Comparison of ENCODE assay signal across 13 cellular contexts in the genomic region with DNA sequence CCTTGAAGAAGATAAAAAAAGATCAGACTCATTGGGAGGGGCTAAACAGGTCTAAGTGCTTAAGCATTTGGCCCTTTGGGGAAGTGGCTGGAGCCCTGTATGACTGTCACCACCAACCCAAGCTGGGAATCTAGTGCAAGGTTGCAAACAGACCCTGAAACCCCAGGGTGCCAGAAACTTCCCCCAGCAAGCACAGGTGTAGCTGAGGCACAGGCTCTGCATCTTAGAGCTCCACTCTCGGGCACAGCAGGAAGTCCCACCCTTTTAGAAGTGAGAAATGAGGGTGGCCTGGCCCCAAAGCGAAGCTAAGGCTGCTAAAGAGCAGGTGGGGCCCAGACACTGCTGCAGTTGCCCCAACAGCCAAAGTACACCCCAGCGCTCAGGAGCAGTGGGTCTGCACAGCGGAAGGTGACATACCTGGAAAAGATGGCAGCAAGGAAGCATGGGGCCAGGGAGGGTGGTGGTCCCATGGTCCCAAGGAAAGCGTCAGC. TPM values are rescaled to one million over a fixed set of nuclear protein-coding genes. Genes with fewer than 3 reads are reported as not detected.
DNase-seq lines count a peak whose midpoint lies in the region; ATAC-seq and TF ChIP-seq lines count a peak whose summit lies in the region.
"Had no signal": no experiment of that assay in that cellular context is flagged by ENCODE, and none has a peak within 500 bp of the region (broad histone marks: within the 10 kb centered on the region; RNA-seq: fewer than 3 reads in every experiment).

No MANE protein-coding gene starts in this region.

- no peak for TF ChIP-seq CTCF in CD8-positive, alpha-beta T cell (IDR thresholded peaks at IDR 0.05)

- ATAC-seq in CD8-positive, alpha-beta T cell = peak; percentile 52
- peak; percentile 83 for ATAC-seq in GM19395 (IDR thresholded peaks at IDR 0.05; ENCODE audit: unreplicated experiment)
- ATAC-seq in HG03342 (IDR thresholded peaks at IDR 0.05; ENCODE audit: unreplicated experiment) = peak; percentile 74
- no peak for ATAC-seq in GM21423 (IDR thresholded peaks at IDR 0.05; ENCODE audit: unreplicated experiment)
- ATAC-seq in Right ventricle myocardium inferior = no peak
- ATAC-seq: HCT116 had no signal

- CTCF ChIA-PET in CD8-positive, alpha-beta T cell (lab: Charles Lee) = interaction anchor here (0.6 to 5.2 kb wide), 5 partner anchors 9 to 55 kb away, joined by 3 to 28 read pairs (median 4); no protein-coding TSS in a partner anchor

- H3K4me1 Mint-ChIP-seq in CD8-positive, alpha-beta T cell (ENCODE audit: low read depth) = peaks cover 21% of the 10 kb centered on the region
- peaks cover 16% of the 10 kb centered on the region for H3K4me1 Mint-ChIP-seq in activated naive CD8-positive, alpha-beta T cell (ENCODE audit: low read depth)

- no peaks in the 10 kb centered on the region for H3K27me3 Mint-ChIP-seq in CD8-positive, alpha-beta T cell (ENCODE audit: low read depth)
- no peaks in the 10 kb centered on the region for H3K27me3 Mint-ChIP-seq in activated naive CD8-positive, alpha-beta T cell
- H3K27me3 Mint-ChIP-seq: CD4-positive, alpha-beta memory T cell had no signal

- no peaks in the 10 kb centered on the region for H3K9me3 ChIP-seq in CD8-positive, alpha-beta T cell (ENCODE audit: low read length)

- peak overlapping the region; percentile 90 for H3K27ac Mint-ChIP-seq in CD8-positive, alpha-beta T cell
- peak overlapping the region; percentile 70 for H3K27ac Mint-ChIP-seq in activated naive CD8-positive, alpha-beta T cell
- H3K27ac Mint-ChIP-seq: neural progenitor cell had no signal

- no peaks in the 10 kb centered on the region for H3K36me3 ChIP-seq in CD8-positive, alpha-beta T cell (ENCODE audit: insufficient read depth, low read length)
- H3K36me3 ChIP-seq: neural progenitor cell had no signal

- H3K4me3 Mint-ChIP-seq in CD8-positive, alpha-beta T cell = peak overlapping the region; percentile 49
- H3K4me3 Mint-ChIP-seq in activated naive CD8-positive, alpha-beta T cell = no peak overlapping the region
- H3K4me3 Mint-ChIP-seq: CD4-positive, alpha-beta memory T cell; neural progenitor cell had no signal

- intact Hi-C loops in CD8-positive, alpha-beta T cell (cut with DNase I, micrococcal nuclease) = loop anchor here (2.0 to 10.0 kb wide), 2 partner anchors 30 to 242 kb away; a partner anchor contains a TSS
- intact Hi-C loops in Right ventricle myocardium inferior (cut with DNase I) = no loop called here

- POLR2A ChIA-PET in CD8-positive, alpha-beta T cell (lab: Charles Lee) = interaction anchor here (1.7 kb wide), 1 partner anchor 9 kb away, joined by 5 read pairs; no protein-coding TSS in a partner anchor

- no peaks in the 10 kb centered on the region for H3K36me3 Mint-ChIP-seq in CD8-positive, alpha-beta T cell
- no peaks in the 10 kb centered on the region for H3K36me3 Mint-ChIP-seq in activated naive CD8-positive, alpha-beta T cell
- H3K36me3 Mint-ChIP-seq: CD4-positive, alpha-beta memory T cell; neural progenitor cell had no signal

- peak in 4 of 7 experiments; percentile 33 to 63 (median 39) for DNase-seq in CD8-positive, alpha-beta T cell
- no peak for DNase-seq in NCI-H187 treated with DMSO at 0.1 percent for 48 hours (lab: John Stamatoyannopoulos, UW)
- no peak for DNase-seq in stimulated activated CD4-positive, alpha-beta T cell treated with anti-CD3 and anti-CD28 coated beads, Interleukin-4, amount 100 ng/mL, for 24 hours
- DNase-seq in Right ventricle myocardium inferior (ENCODE audit: missing footprints) = no peak
- DNase-seq: CD4-positive, alpha-beta memory T cell; NCI-H2081 treated with DMSO at 0.1 percent for 48 hours had no signal

- no peak overlapping the region for H3K4me3 ChIP-seq in CD8-positive, alpha-beta T cell (ENCODE audit: low read depth, low read length)
- H3K4me3 ChIP-seq: neural progenitor cell had no signal

- peak overlapping the region; percentile 10 for H3K27ac ChIP-seq in CD8-positive, alpha-beta T cell (ENCODE audit: low read depth, low read length)
- H3K27ac ChIP-seq: neural progenitor cell, VCaP had no signal

- H3K27me3 ChIP-seq in CD8-positive, alpha-beta T cell (ENCODE audit: insufficient read depth, low read length) = no peaks in the 10 kb centered on the region

- H3K9me3 Mint-ChIP-seq in CD8-positive, alpha-beta T cell = no peaks in the 10 kb centered on the region
- no peaks in the 10 kb centered on the region for H3K9me3 Mint-ChIP-seq in activated naive CD8-positive, alpha-beta T cell (ENCODE audit: low read depth)
- H3K9me3 Mint-ChIP-seq: CD4-positive, alpha-beta memory T cell; neural progenitor cell had no signal

- peaks cover 21% of the 10 kb centered on the region for H3K4me1 ChIP-seq in CD8-positive, alpha-beta T cell (ENCODE audit: insufficient read depth, low read length)

RNA-seq across cellular contexts. Expression of a gene that starts 5.8 kb away (rescaled TPM):
- total RNA-seq in CD8-positive, alpha-beta T cell = 100 to 1,000 TPM; 412 to 431 TPM
- 41.3 TPM for total RNA-seq in Right ventricle myocardium inferior

RNA-seq across cellular contexts. Expression of a gene that starts 56.6 kb away (rescaled TPM):
- under 1 TPM in 1 of 2 experiments, not detected in 1; 0.62 TPM for total RNA-seq in CD8-positive, alpha-beta T cell
- 62.5 TPM for total RNA-seq in Right ventricle myocardium inferior

Comparison
In these comparisons a context has a peak if more than half of its experiments do, and no peak if none do; other contexts are left out.
1. ATAC-seq: peak in CD8-positive, alpha-beta T cell (single experiment), GM19395 (single experiment) and HG03342 (single experiment); none in GM21423 (single experiment) and Right ventricle myocardium inferior (single experiment).
2. DNase-seq: peak in CD8-positive, alpha-beta T cell (4 of 7); none in NCI-H187 treated with DMSO at 0.1 percent for 48 hours (single experiment), stimulated activated CD4-positive, alpha-beta T cell treated with anti-CD3 and anti-CD28 coated beads, Interleukin-4, amount 100 ng/mL, for 24 hours (single experiment) and Right ventricle myocardium inferior (single experiment).
3. RNA of a gene that starts 56.6 kb away (total RNA-seq): 62.5 TPM in Right ventricle myocardium inferior (single experiment); 0.62 TPM in CD8-positive, alpha-beta T cell; every median in the first group is over 10 times any median in the second.